ENCODE assay signal across 15 cellular contexts in the genomic region with DNA sequence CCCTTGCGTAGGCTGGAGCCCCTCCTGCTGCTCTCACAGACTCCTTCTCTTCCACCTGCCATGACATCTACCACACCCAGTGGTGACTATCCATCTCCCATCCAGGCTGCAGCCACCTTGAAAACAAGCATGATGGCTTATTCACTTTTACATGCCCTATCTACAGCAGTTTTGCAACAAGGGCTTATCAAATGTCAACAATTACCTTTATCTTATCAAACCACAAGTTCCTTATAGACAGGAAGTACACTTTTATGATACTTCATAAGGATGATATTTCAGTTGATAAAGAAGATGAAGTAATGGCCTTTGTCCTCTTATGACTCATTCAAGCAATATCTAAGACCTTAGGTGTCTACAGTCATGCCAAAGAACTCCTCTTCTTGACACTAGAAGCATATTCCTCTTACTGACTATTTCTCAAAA.
DNase-seq lines count a peak whose midpoint lies in the region; ATAC-seq, FAIRE-seq and TF ChIP-seq lines count a peak whose summit lies in the region.
"Had no signal": no experiment of that assay in that cellular context is flagged by ENCODE, and none has a peak within 500 bp of the region (broad histone marks: within the 10 kb centered on the region; RNA-seq: fewer than 3 reads in every experiment).

No MANE protein-coding gene starts in this region.

- H3K9ac ChIP-seq in HCT116 (ENCODE audit: low read length) (no peak overlapping the region), endothelial cell of umbilical vein (replicated peaks; ENCODE audit: extremely low read depth, insufficient read depth, low read length) (no peak overlapping the region), smooth muscle cell (ENCODE audit: low read depth) (no peak overlapping the region)

- ATAC-seq in HCT116, result peak; percentile 42
- no peak for ATAC-seq in GM19467 (IDR thresholded peaks at IDR 0.05; ENCODE audit: unreplicated experiment)
- ATAC-seq: WTC11 had no signal

- intact Hi-C loops in HCT116 (cut with micrococcal nuclease) (no loop called here), endothelial cell of umbilical vein (cut with micrococcal nuclease) (no loop called here)

- CTCF ChIA-PET in HCT116 (lab: Charles Lee), result no interaction called here
- CTCF ChIA-PET in endothelial cell of umbilical vein (lab: Charles Lee), result interaction anchor here (0.9 to 2.0 kb wide), 4 partner anchors 16 to 58 kb away, joined by 3 to 7 read pairs (median 4); no protein-coding TSS in a partner anchor

- no peak for TF ChIP-seq RAD21 in HCT116 (IDR thresholded peaks at IDR 0.05; ENCODE audit: low read depth)

- H3K9me1 ChIP-seq in endothelial cell of umbilical vein (replicated peaks; ENCODE audit: control insufficient read depth, extremely low read depth, insufficient read depth, low read length), result no peaks in the 10 kb centered on the region

- no peak overlapping the region for H3K4me2 ChIP-seq in HCT116 (ENCODE audit: low read length)
- H3K4me2 ChIP-seq in endothelial cell of umbilical vein (ENCODE audit: insufficient read depth, low read length), result no peak overlapping the region
- H3K4me2 ChIP-seq in smooth muscle cell, result no peak overlapping the region

- POLR2A ChIA-PET in HCT116 (lab: Charles Lee) (no interaction called here), endothelial cell of umbilical vein (lab: Charles Lee) (interaction anchor here (1.2 kb wide), 1 partner anchor 92 kb away, joined by 3 read pairs; no protein-coding TSS in a partner anchor)

- BruUV-seq in HCT116 (replicated peaks; lab: Mats Ljungman, UMichigan), result no TSS peak
- BruUV-seq in endothelial cell of umbilical vein (replicated peaks; lab: Mats Ljungman, UMichigan), result no TSS peak

- dilution Hi-C loops in endothelial cell of umbilical vein (cut with MboI; ENCODE audit: extremely low pct_ligation_motif_present, low sequenced_read_pairs), result no loop called here

- no peak overlapping the region for H3K4me3 ChIP-seq in HCT116 (replicated peaks in 1 of 2; ENCODE audit: low read depth in 1 of 2, low read length in 2 of 2)
- H3K4me3 ChIP-seq in endothelial cell of umbilical vein (replicated peaks in 1 of 3; ENCODE audit: insufficient read depth in 1 of 3, low read depth in 1 of 3, low read length in 3 of 3), result no peak overlapping the region
- no peak overlapping the region for H3K4me3 ChIP-seq in smooth muscle cell
- H3K4me3 ChIP-seq: suprapubic skin had no signal

- no peaks in the 10 kb centered on the region for H4K20me1 ChIP-seq in HCT116 (ENCODE audit: insufficient read depth)
- H4K20me1 ChIP-seq in endothelial cell of umbilical vein (replicated peaks; ENCODE audit: control insufficient read depth, extremely low read depth, insufficient read depth, low read length), result no peaks in the 10 kb centered on the region
- no peaks in the 10 kb centered on the region for H4K20me1 ChIP-seq in smooth muscle cell (ENCODE audit: low read depth)

- H3K36me3 ChIP-seq in HCT116 (ENCODE audit: control insufficient read depth in 1 of 2, insufficient read depth in 2 of 2, low read length in 2 of 2) (no peaks in the 10 kb centered on the region), endothelial cell of umbilical vein (ENCODE audit: control insufficient read depth in 2 of 2, extremely low read depth in 1 of 2, insufficient read depth in 2 of 2, low read length in 2 of 2) (no peaks in the 10 kb centered on the region), smooth muscle cell (ENCODE audit: low read depth) (no peaks in the 10 kb centered on the region)
- H3K36me3 ChIP-seq: suprapubic skin had no signal

- 100% methylated on average over 1 of the region's 1 CpG for WGBS in smooth muscle cell (ENCODE audit: low lambda C conversion rate)

- no peaks in the 10 kb centered on the region for H3K9me2 ChIP-seq in HCT116 (ENCODE audit: insufficient read depth)

- peaks cover 26% of the 10 kb centered on the region for H3F3A ChIP-seq in smooth muscle cell (ENCODE audit: low read depth)

- no peak for TF ChIP-seq CTCF in HCT116 (IDR thresholded peaks at IDR 0.05 in 2 of 3, conservative IDR thresholded peaks at IDR 0.05 in 1 of 3; ENCODE audit: borderline replicate concordance in 1 of 3, insufficient read depth in 1 of 3, low read depth in 2 of 3, low read length in 2 of 3)
- TF ChIP-seq CTCF in endothelial cell of umbilical vein (IDR thresholded peaks at IDR 0.05; ENCODE audit: extremely low read depth in 1 of 2, insufficient read depth in 1 of 2, low read depth in 1 of 2, low read length in 2 of 2), result no peak
- TF ChIP-seq CTCF in smooth muscle cell (IDR thresholded peaks at IDR 0.05; ENCODE audit: borderline replicate concordance, insufficient read depth, poor library complexity, severe bottlenecking), result no peak

- H3K79me2 ChIP-seq in HCT116 (ENCODE audit: insufficient read depth, low read length), result no peaks in the 10 kb centered on the region
- H3K79me2 ChIP-seq in endothelial cell of umbilical vein (ENCODE audit: control insufficient read depth, insufficient read depth, low read length), result no peaks in the 10 kb centered on the region
- H3K79me2 ChIP-seq in smooth muscle cell (ENCODE audit: low read depth), result no peaks in the 10 kb centered on the region

- H3K4me1 ChIP-seq in HCT116 (ENCODE audit: control insufficient read depth in 1 of 2, insufficient read depth in 2 of 2, low read length in 2 of 2) (peaks cover 13 to 14% of the 10 kb centered on the region in 2 experiments), endothelial cell of umbilical vein (ENCODE audit: control insufficient read depth, extremely low read depth, insufficient read depth, low read length) (peaks cover 20% of the 10 kb centered on the region), smooth muscle cell (ENCODE audit: low read depth) (peaks cover 33% of the 10 kb centered on the region)

- RAD21 ChIA-PET in HCT116 (lab: Charles Lee; ENCODE audit: low non-redundant PET in 1 of 2, low total read pairs in 2 of 2, uncharacterized antibody in 2 of 2, unreplicated experiment in 2 of 2), result no interaction called here

- H2AFZ ChIP-seq in HCT116 (ENCODE audit: low read depth, low read length, poor library complexity, severe bottlenecking), result no peak overlapping the region
- no peak overlapping the region for H2AFZ ChIP-seq in endothelial cell of umbilical vein (ENCODE audit: low read depth, low read length)
- H2AFZ ChIP-seq in smooth muscle cell (ENCODE audit: low read depth), result no peak overlapping the region

- H3K27me3 ChIP-seq in HCT116 (ENCODE audit: insufficient read depth, low read length) (no peaks in the 10 kb centered on the region), endothelial cell of umbilical vein (ENCODE audit: control insufficient read depth in 2 of 2, insufficient read depth in 2 of 2, low read length in 2 of 2) (peaks cover 2 to 7% of the 10 kb centered on the region in 2 experiments), smooth muscle cell (ENCODE audit: low read depth) (no peaks in the 10 kb centered on the region)
- H3K27me3 ChIP-seq: suprapubic skin had no signal

- TF ChIP-seq POLR2A in HCT116 (IDR thresholded peaks at IDR 0.05; ENCODE audit: borderline replicate concordance, extremely low read depth, insufficient read depth, insufficient read length) (no peak), endothelial cell of umbilical vein (IDR thresholded peaks at IDR 0.05; ENCODE audit: low read depth, low read length) (no peak)

- DNase-seq in HCT116 (ENCODE audit: low read depth, low spot score) (peak; percentile 3), RKO (ENCODE audit: low spot score) (peak; percentile 16), endothelial cell of umbilical vein (ENCODE audit: low read depth, low spot score) (peak; percentile 26), smooth muscle cell (lab: John Stamatoyannopoulos, UW; ENCODE audit: unreplicated experiment) (no peak), NCI-H524 treated with DMSO at 0.1 percent for 48 hours (lab: John Stamatoyannopoulos, UW) (no peak), NCI-H2171 treated with DMSO at 0.1 percent for 48 hours (lab: John Stamatoyannopoulos, UW) (no peak)
- DNase-seq: activated naive CD4-positive, alpha-beta T cell treated with anti-CD3 and anti-CD28 coated beads, Interleukin-2, amount 10 ng/mL, durations not matched to agents 7 days and 5 days; caudate nucleus; CD4-positive, CD25-positive, alpha-beta regulatory T cell; glutamatergic neuron; NCI-H1105; NCI-H345 had no signal

- H3K27ac ChIP-seq in HCT116 (ENCODE audit: low read depth, low read length) (no peak overlapping the region), endothelial cell of umbilical vein (ENCODE audit: insufficient read depth, low read depth, low read length) (no peak overlapping the region), smooth muscle cell (ENCODE audit: low read depth) (peak overlapping the region; percentile 95)
- H3K27ac ChIP-seq: suprapubic skin had no signal

- peak; percentile 62 for FAIRE-seq in endothelial cell of umbilical vein (lab: Jason Lieb, UNC)

- H3K9me3 ChIP-seq in HCT116 (ENCODE audit: control insufficient read depth in 1 of 2, insufficient read depth in 1 of 2, low read depth in 1 of 2, low read length in 2 of 2), result no peaks in the 10 kb centered on the region
- H3K9me3 ChIP-seq in endothelial cell of umbilical vein (replicated peaks; ENCODE audit: control insufficient read depth, insufficient read depth, low read length), result no peaks in the 10 kb centered on the region
- peaks cover under 1% of the 10 kb centered on the region for H3K9me3 ChIP-seq in smooth muscle cell (replicated peaks; ENCODE audit: low read depth)
- H3K9me3 ChIP-seq: suprapubic skin had no signal

TF ChIP-seq in HCT116, 20 proteins besides CTCF, POLR2A, EP300 and RAD21 (continues in another document):
- TF ChIP-seq TCF7L2 (IDR thresholded peaks at IDR 0.05; ENCODE audit: borderline replicate concordance, extremely low read depth, insufficient read depth, insufficient read length), result peak; percentile 28
- no peak for TF ChIP-seq ATF3 (IDR thresholded peaks at IDR 0.05)
- no peak for TF ChIP-seq EZH2 (IDR thresholded peaks at IDR 0.05)
- 0 out of 2 replicates have a peak, but pooled peaks have one; percentile 30 for TF ChIP-seq CEBPB (IDR thresholded peaks at IDR 0.05; ENCODE audit: low read depth)
- TF ChIP-seq EGR1 (IDR thresholded peaks at IDR 0.05; ENCODE audit: low read depth), result no peak

TF ChIP-seq in endothelial cell of umbilical vein, 7 proteins besides CTCF, POLR2A, EP300 and RAD21:
- TF ChIP-seq FOS (IDR thresholded peaks at IDR 0.05; ENCODE audit: borderline replicate concordance, insufficient read depth, low read length) (peak; percentile 78), JUN (IDR thresholded peaks at IDR 0.05; ENCODE audit: borderline replicate concordance, insufficient read depth, insufficient read length, low read depth) (peak; percentile 5), MAX (IDR thresholded peaks at IDR 0.05; ENCODE audit: insufficient read depth, insufficient read length) (no peak), EZH2 (IDR thresholded peaks at IDR 0.05; ENCODE audit: borderline replicate concordance, low read depth, low read length, severe bottlenecking) (no peak), MYC (IDR thresholded peaks at IDR 0.05; ENCODE audit: low read depth, low read length) (no peak), POLR2AphosphoS5 (IDR thresholded peaks at IDR 0.05; ENCODE audit: insufficient read depth, low read depth, low read length) (peak; percentile 45), GATA2 (IDR thresholded peaks at IDR 0.05; ENCODE audit: insufficient read depth, insufficient read length, low read depth, low read length) (peak; percentile 95)

Comparison
In these comparisons a context has a peak if more than half of its experiments do, and no peak if none do; other contexts are left out.
1. DNase-seq: peak in HCT116 (single experiment), RKO (single experiment) and endothelial cell of umbilical vein (single experiment); none in smooth muscle cell (single experiment), NCI-H524 treated with DMSO at 0.1 percent for 48 hours (single experiment) and NCI-H2171 treated with DMSO at 0.1 percent for 48 hours (single experiment).